In genomic region chr4:81984746-81985145, GRCh38 we compare ENCODE assay signal across 21 cellular contexts.
"Had no signal": no experiment of that assay in that cellular context is flagged by ENCODE, and none has a peak within 500 bp of the region (broad histone marks: within the 10 kb centered on the region; RNA-seq: fewer than 3 reads in every experiment).

No MANE protein-coding gene starts in this region.

- H3K36me3 ChIP-seq: MG63 had no signal

- H3K4me3 ChIP-seq: MG63 had no signal

- DNase-seq: Karpas-422, KBM-7, MG63, NCI-H1092, NCI-H1105 treated with DMSO at 0.1 percent for 48 hours, NCI-H1417 treated with DMSO at 0.1 percent for 48 hours, NCI-H146, NCI-H1694 treated with DMSO at 0.1 percent for 48 hours, NCI-H1930, NCI-H2081, NCI-H2107, NCI-H2227 treated with DMSO at 0.1 percent for 48 hours, NCI-H69, NCI-H774, PC-3, SHP77, SK-N-SH, SW 1271, T-cell had no signal

- H3K27ac ChIP-seq: RWPE1 had no signal

- H3K27me3 ChIP-seq: MG63 had no signal

- H3K9me3 ChIP-seq: MG63, SK-N-SH had no signal

- ATAC-seq: Panc1, PC-3, T-cell had no signal
